In genomic region chr7:21587139-21587773, GRCh38 we compare ENCODE assay signal across 15 cellular contexts. TPM values are rescaled to one million over a fixed set of nuclear protein-coding genes. Genes with fewer than 3 reads are reported as not detected.
A peak's percentile ranks its signal among the peaks of the same experiment; 100 is the strongest.
DNase-seq lines count a peak whose midpoint lies in the region; ATAC-seq lines count a peak whose summit lies in the region.
"Had no signal": no experiment of that assay in that cellular context is flagged by ENCODE, and none has a peak within 500 bp of the region (broad histone marks: within the 10 kb centered on the region; RNA-seq: fewer than 3 reads in every experiment).

No MANE protein-coding gene starts in this region.

- H3K9me3 ChIP-seq in CD4-positive, CD25-positive, alpha-beta regulatory T cell (ENCODE audit: control insufficient read depth in 2 of 2, low read length in 2 of 2): no peaks in the 10 kb centered on the region

- H3K27ac ChIP-seq in CD4-positive, CD25-positive, alpha-beta regulatory T cell (ENCODE audit: insufficient read depth, low read length, poor library complexity, severe bottlenecking): no peak overlapping the region
- H3K27ac ChIP-seq in cingulate gyrus (ENCODE audit: low read depth, low read length): peak overlapping the region; percentile 23
- H3K27ac ChIP-seq: BLaER1 had no signal

- no peaks in the 10 kb centered on the region for H3K36me3 ChIP-seq in CD4-positive, CD25-positive, alpha-beta regulatory T cell (ENCODE audit: control insufficient read depth, insufficient read depth, low read length)
- H3K36me3 ChIP-seq in H7 (replicated peaks; ENCODE audit: control insufficient read depth, insufficient read depth, low read length): no peaks in the 10 kb centered on the region
- H3K36me3 ChIP-seq: BLaER1 had no signal

- no peaks in the 10 kb centered on the region for H3K27me3 Mint-ChIP-seq in CD4-positive, CD25-positive, alpha-beta regulatory T cell
- peaks cover 0 to 3% (median 0%) of the 10 kb centered on the region in 5 donors for H3K27me3 Mint-ChIP-seq in naive thymus-derived CD8-positive, alpha-beta T cell

- H3K27me3 ChIP-seq in CD4-positive, CD25-positive, alpha-beta regulatory T cell (ENCODE audit: control insufficient read depth, insufficient read depth, low read length): peaks cover 3% of the 10 kb centered on the region
- no peaks in the 10 kb centered on the region for H3K27me3 ChIP-seq in H7 (ENCODE audit: control insufficient read depth, insufficient read depth, low read length)
- H3K27me3 ChIP-seq: BLaER1 had no signal

- POLR2A ChIA-PET in naive thymus-derived CD8-positive, alpha-beta T cell (lab: Charles Lee): no interaction called here

- H3K4me1 Mint-ChIP-seq in CD4-positive, CD25-positive, alpha-beta regulatory T cell: peaks cover 0 to 20% (median 8%) of the 10 kb centered on the region in 4 donors
- H3K4me1 Mint-ChIP-seq in naive thymus-derived CD8-positive, alpha-beta T cell: peaks cover 0 to 12% (median 12%) of the 10 kb centered on the region in 4 donors

- H3K4me3 Mint-ChIP-seq in CD4-positive, CD25-positive, alpha-beta regulatory T cell: peak overlapping the region in 2 of 4 donors; percentile 22 to 38
- H3K4me3 Mint-ChIP-seq in naive thymus-derived CD8-positive, alpha-beta T cell: peak overlapping the region in 2 of 10 donors; percentile 14 to 23

- H3K4me1 ChIP-seq in CD4-positive, CD25-positive, alpha-beta regulatory T cell (ENCODE audit: control insufficient read depth, insufficient read depth, low read length, poor library complexity, severe bottlenecking): peaks cover 6% of the 10 kb centered on the region
- H3K4me1 ChIP-seq: BLaER1 had no signal

- peak overlapping the region; percentile 9 for H3K4me3 ChIP-seq in CD4-positive, CD25-positive, alpha-beta regulatory T cell (ENCODE audit: low read depth, low read length)
- no peak overlapping the region for H3K4me3 ChIP-seq in H7 (ENCODE audit: insufficient read depth, low read depth, low read length)
- H3K4me3 ChIP-seq: BLaER1 had no signal

- no peak for DNase-seq in CD4-positive, CD25-positive, alpha-beta regulatory T cell
- DNase-seq in H7: peak; percentile 2
- peak in 2 of 10 donors; percentile 1 to 6 for DNase-seq in naive thymus-derived CD8-positive, alpha-beta T cell
- no peak for DNase-seq in COR-L47 (lab: John Stamatoyannopoulos, UW)
- DNase-seq in SIG-M5 (lab: John Stamatoyannopoulos, UW): no peak
- DNase-seq in SHP77 (lab: John Stamatoyannopoulos, UW): no peak
- DNase-seq: KG1, NCI-H1436, NCI-H2029, NCI-H2171, NCI-H446 treated with DMSO at 0.1 percent for 48 hours, PC-3 had no signal

- H3K27ac Mint-ChIP-seq in CD4-positive, CD25-positive, alpha-beta regulatory T cell: peak overlapping the region in 1 of 3 donors; percentile 52
- peak overlapping the region in 6 of 10 donors; percentile 3 to 64 (median 38) for H3K27ac Mint-ChIP-seq in naive thymus-derived CD8-positive, alpha-beta T cell

- H3K9me3 Mint-ChIP-seq in CD4-positive, CD25-positive, alpha-beta regulatory T cell: peaks cover 0 to 18% (median 5%) of the 10 kb centered on the region in 7 donors
- H3K9me3 Mint-ChIP-seq in naive thymus-derived CD8-positive, alpha-beta T cell: peaks cover 0 to 21% (median 10%) of the 10 kb centered on the region in 9 donors

- no peaks in the 10 kb centered on the region for H3K36me3 Mint-ChIP-seq in CD4-positive, CD25-positive, alpha-beta regulatory T cell
- peaks cover 0 to 7% (median 0%) of the 10 kb centered on the region in 3 donors for H3K36me3 Mint-ChIP-seq in naive thymus-derived CD8-positive, alpha-beta T cell

- ATAC-seq in CD4-positive, CD25-positive, alpha-beta regulatory T cell (ENCODE audit: low read depth in 2 of 2): no peak
- ATAC-seq in naive thymus-derived CD8-positive, alpha-beta T cell: peak in 1 of 2 donors; percentile 25
- no peak for ATAC-seq in GM19351 (IDR thresholded peaks at IDR 0.05; ENCODE audit: unreplicated experiment)
- ATAC-seq: PC-3 had no signal

RNA-seq across cellular contexts. Expression of gene DNAH11, which starts 44.4 kb away (rescaled TPM):
- not detected for total RNA-seq in CD4-positive, CD25-positive, alpha-beta regulatory T cell
- under 1 TPM in 2 of 4 donors, not detected in 2; 0.34 to 0.65 TPM for polyA plus RNA-seq in CD4-positive, CD25-positive, alpha-beta regulatory T cell
- total RNA-seq in H7 (2014; rRNA removed; shearing (Covaris generic)): 1.6 and 1.8 TPM in 2 replicates
- total RNA-seq in naive thymus-derived CD8-positive, alpha-beta T cell: under 1 TPM; 0.19 to 0.44 TPM
- polyA plus RNA-seq in naive thymus-derived CD8-positive, alpha-beta T cell: under 1 TPM in 1 of 3 donors, not detected in 2; 0.23 TPM
